In the genomic region with DNA sequence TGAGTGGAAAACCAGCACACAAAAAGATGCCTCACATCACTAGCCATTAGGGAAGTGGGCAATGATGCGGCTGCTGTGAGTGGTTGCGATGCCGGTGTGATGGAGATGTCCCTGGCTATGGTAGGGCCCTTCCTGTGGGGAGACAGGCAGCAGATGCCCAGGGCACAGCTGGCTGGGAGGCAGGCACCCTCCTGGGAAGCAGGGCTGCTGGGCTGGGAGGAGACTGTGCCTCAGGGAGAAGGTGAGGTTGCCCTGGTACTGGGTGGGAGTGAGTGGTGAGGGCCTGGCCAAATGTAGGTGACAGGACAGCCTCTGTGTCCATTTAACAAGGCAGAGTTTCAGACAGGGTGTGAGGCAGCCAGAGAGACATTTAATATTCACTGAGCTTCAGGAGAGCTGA, we compare ENCODE assay signal across 25 cellular contexts.
"Had no signal": no experiment of that assay in that cellular context is flagged by ENCODE, and none has a peak within 500 bp of the region (broad histone marks: within the 10 kb centered on the region; RNA-seq: fewer than 3 reads in every experiment).

No MANE protein-coding gene starts in this region.

- DNase-seq: activated CD4-positive, alpha-beta memory T cell treated with anti-CD3 and anti-CD28 coated beads for 36 hours; activated CD4-positive, alpha-beta T cell treated with anti-CD3 and anti-CD28 coated beads for 48 hours; activated CD4-positive, CD25-positive, alpha-beta regulatory T cell treated with anti-CD3 and anti-CD28 coated beads, Interleukin-2, amount 50 U/mL, for 72 hours; activated CD8-positive, alpha-beta memory T cell treated with anti-CD3 and anti-CD28 coated beads for 24 hours; activated effector memory CD4-positive, alpha-beta T cell treated with anti-CD3 and anti-CD28 coated beads, Interleukin-2, amount 50 U/mL, for 16 hours; activated naive CD4-positive, alpha-beta T cell treated with Interleukin-2 at 50 U/mL for 16 hours; activated naive CD8-positive, alpha-beta T cell treated with anti-CD3 and anti-CD28 coated beads, Interleukin-2, amount 50 U/mL, for 24 hours; activated T-cell treated with anti-CD3 and anti-CD28 coated beads, Interleukin-2, amount 50 U/mL, for 4 hours; amygdala; NCI-H1092; NCI-H1417 treated with DMSO at 0.1 percent for 48 hours; NCI-H1694; NCI-H2029; NCI-H2107; NCI-H2171 treated with DMSO at 0.1 percent for 48 hours; NCI-H226; NCI-H526; PC-3; SHP77 treated with DMSO at 0.1 percent for 48 hours had no signal

- H3K36me3 Mint-ChIP-seq: activated CD4-positive, alpha-beta memory T cell treated with anti-CD3 and anti-CD28 coated beads for 36 hours; brain had no signal

- H3K27ac Mint-ChIP-seq: activated CD4-positive, alpha-beta memory T cell treated with anti-CD3 and anti-CD28 coated beads for 36 hours; activated naive CD8-positive, alpha-beta T cell treated with anti-CD3 and anti-CD28 coated beads, Interleukin-2, amount 50 U/mL, for 24 hours; T-helper 1 cell treated with Interleukin-12 subunit alpha and Interleukin-12 subunit beta and Interleukin-4 antibody, amounts not matched to agents 30 μg/mL and 1 μg/mL, for 36 hours; WTC11 had no signal

- H3K27me3 Mint-ChIP-seq: activated CD4-positive, alpha-beta memory T cell treated with anti-CD3 and anti-CD28 coated beads for 36 hours; activated naive CD8-positive, alpha-beta T cell treated with anti-CD3 and anti-CD28 coated beads, Interleukin-2, amount 50 U/mL, for 24 hours; brain; central memory CD8-positive, alpha-beta T cell had no signal

- H3K27ac ChIP-seq: KMS-11 had no signal

- ATAC-seq: activated naive CD4-positive, alpha-beta T cell treated with anti-CD3 and anti-CD28 coated beads, Interleukin-2, amount 50 U/mL, for 72 hours; activated naive CD8-positive, alpha-beta T cell treated with anti-CD3 and anti-CD28 coated beads, Interleukin-2, amount 50 U/mL, for 24 hours; activated T-cell treated with anti-CD3 and anti-CD28 coated beads, Interleukin-2, amount 50 U/mL, for 4 hours; PC-3 had no signal

- H3K4me1 Mint-ChIP-seq: activated naive CD8-positive, alpha-beta T cell treated with anti-CD3 and anti-CD28 coated beads, Interleukin-2, amount 50 U/mL, for 24 hours; central memory CD8-positive, alpha-beta T cell had no signal

- H3K4me3 Mint-ChIP-seq: activated CD4-positive, alpha-beta memory T cell treated with anti-CD3 and anti-CD28 coated beads for 36 hours; activated naive CD8-positive, alpha-beta T cell treated with anti-CD3 and anti-CD28 coated beads, Interleukin-2, amount 50 U/mL, for 24 hours; activated T-cell treated with anti-CD3 and anti-CD28 coated beads, Interleukin-2, amount 50 U/mL, for 4 hours; brain; central memory CD8-positive, alpha-beta T cell; T-helper 1 cell treated with Interleukin-12 subunit alpha and Interleukin-12 subunit beta and Interleukin-4 antibody, amounts not matched to agents 30 μg/mL and 1 μg/mL, for 36 hours; WTC11 had no signal
